18 cellular contexts compared by ENCODE assay signal in the genomic region with DNA sequence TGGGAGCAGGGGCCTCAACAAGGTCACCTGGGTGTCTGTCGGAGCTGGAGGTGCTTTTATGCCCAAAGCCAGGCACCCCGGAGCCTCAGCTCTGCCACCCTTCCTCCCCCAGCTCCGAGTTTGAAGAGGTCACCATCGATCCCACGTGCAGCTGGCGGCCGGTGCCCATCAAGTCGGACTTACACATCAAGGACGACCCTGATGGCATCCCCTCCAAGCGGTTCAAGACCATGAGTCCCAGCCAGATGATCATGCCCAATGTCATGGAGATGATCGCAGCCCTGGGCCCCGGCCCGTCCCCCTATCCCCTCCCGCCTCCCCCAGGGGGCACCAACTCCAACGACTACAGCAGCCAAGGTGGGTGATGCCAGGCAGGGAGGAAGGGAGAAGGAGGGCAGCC.
"Had no signal": no experiment of that assay in that cellular context is flagged by ENCODE, and none has a peak within 500 bp of the region (broad histone marks: within the 10 kb centered on the region; RNA-seq: fewer than 3 reads in every experiment).

No MANE protein-coding gene starts in this region.

- H3K27ac ChIP-seq: coronary artery, hepatocyte, parathyroid adenoma, psoas muscle had no signal

- H3K27me3 ChIP-seq: hepatocyte, spleen had no signal

- H3K9me3 Mint-ChIP-seq: mesothelial cell of epicardium, natural killer cell, neural crest cell had no signal

- H3K4me3 Mint-ChIP-seq: mesothelial cell of epicardium, natural killer cell, neural crest cell had no signal

- H3K4me3 ChIP-seq: coronary artery, hepatocyte, psoas muscle, spleen had no signal

- ATAC-seq: natural killer cell, psoas muscle, sciatic nerve had no signal

- H3K27ac Mint-ChIP-seq: mesothelial cell of epicardium, natural killer cell had no signal

- DNase-seq: effector CD4-positive, alpha-beta T cell; foreskin melanocyte; head of caudate nucleus; natural killer cell; occipital lobe; retina; spleen; stimulated activated CD4-positive, alpha-beta T cell treated with anti-CD3 and anti-CD28 coated beads, Interleukin-2, amount 100 ng/mL, for 24 hours; stimulated activated CD4-positive, alpha-beta T cell treated with anti-CD3 and anti-CD28 coated beads, Interleukin-4, amount 100 ng/mL, for 4 hours; stimulated activated naive CD4-positive, alpha-beta T cell treated with Interleukin-2 at 50 U/mL for 16 hours; trophoblast cell had no signal

- H3K4me1 Mint-ChIP-seq: mesothelial cell of epicardium had no signal

- H3K36me3 Mint-ChIP-seq: natural killer cell had no signal

- H3K9me3 ChIP-seq: psoas muscle, spleen had no signal

- H3K4me1 ChIP-seq: parathyroid adenoma, psoas muscle had no signal
